Comparison of ENCODE assay signal across 10 cellular contexts in the genomic region with DNA sequence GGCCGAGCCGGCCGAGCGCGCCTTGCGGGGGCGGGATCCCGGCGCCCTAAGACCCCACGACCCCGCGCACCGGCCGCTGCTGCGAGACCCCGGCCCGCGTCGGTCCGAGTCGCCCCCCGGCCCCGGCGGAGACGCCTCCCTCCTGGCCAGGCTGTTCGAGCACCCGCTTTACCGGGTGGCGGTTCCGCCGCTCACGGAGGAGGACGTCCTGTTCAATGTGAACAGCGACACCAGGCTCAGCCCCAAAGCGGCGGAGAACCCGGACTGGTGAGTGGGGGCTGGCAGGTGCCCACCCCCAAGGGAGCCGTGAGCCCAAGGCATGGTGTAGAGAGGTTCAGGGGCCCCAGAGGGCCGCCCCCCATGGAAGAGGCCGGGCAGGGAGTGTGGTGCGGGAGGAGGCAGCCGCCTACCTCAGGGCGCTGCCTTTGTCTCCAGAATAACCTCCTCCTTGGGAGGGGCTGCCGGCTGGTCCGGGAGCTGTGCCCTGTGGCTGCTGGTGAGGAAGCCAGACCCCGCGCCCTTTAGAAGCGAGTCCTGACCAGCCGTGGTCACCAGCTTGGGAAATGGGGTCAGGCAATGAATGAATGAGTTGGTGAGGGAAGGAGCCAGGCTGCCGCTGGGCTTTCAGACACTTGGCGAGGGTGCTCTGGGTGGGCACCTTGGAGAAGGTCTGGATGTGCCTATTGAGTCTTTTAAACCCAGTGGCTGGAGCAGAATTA. TPM values are rescaled to one million over a fixed set of nuclear protein-coding genes. Genes with fewer than 3 reads are reported as not detected.
DNase-seq lines count a peak whose midpoint lies in the region; ATAC-seq and TF ChIP-seq lines count a peak whose summit lies in the region.
"Had no signal": no experiment of that assay in that cellular context is flagged by ENCODE, and none has a peak within 500 bp of the region (broad histone marks: within the 10 kb centered on the region; RNA-seq: fewer than 3 reads in every experiment).

No MANE protein-coding gene starts in this region.

- peak overlapping the region; percentile 64 for H2BK5ac ChIP-seq in IMR-90 (ENCODE audit: low read depth, low read length, poor library complexity, severe bottlenecking)

- peak overlapping the region; percentile 76 for H2AK9ac ChIP-seq in IMR-90 (replicated peaks; ENCODE audit: low read depth, low read length, poor library complexity)

- H3K36me3 ChIP-seq in BE2C, result no peaks in the 10 kb centered on the region
- peaks cover 43% of the 10 kb centered on the region for H3K36me3 ChIP-seq in IMR-90 (ENCODE audit: control insufficient read depth, insufficient read depth, low read length)
- peaks cover 19 to 38% (median 24%) of the 10 kb centered on the region in 3 donors for H3K36me3 ChIP-seq in esophagus squamous epithelium
- peaks cover 10% of the 10 kb centered on the region for H3K36me3 ChIP-seq in neuron (ENCODE audit: insufficient read depth, low read length)

- peak overlapping the region; percentile 67 for H3K23ac ChIP-seq in IMR-90 (ENCODE audit: low read depth, low read length)

- H3K18ac ChIP-seq in IMR-90 (ENCODE audit: low read depth, low read length), result no peak overlapping the region; the same call in 1 of the 2 replicates

- H2BK120ac ChIP-seq in IMR-90 (ENCODE audit: low read depth, low read length), result peak overlapping the region; percentile 39

- H4K20me1 ChIP-seq in IMR-90 (ENCODE audit: insufficient read depth, low read length), result peaks cover 56% of the 10 kb centered on the region

- H4K8ac ChIP-seq in IMR-90 (ENCODE audit: low read depth in 2 of 2, low read length in 2 of 2), result no peak overlapping the region; a peak in 1 of 4 replicates

- no peak for TF ChIP-seq RAD21 in IMR-90 (IDR thresholded peaks at IDR 0.05; ENCODE audit: low read length)

- H4K5ac ChIP-seq in IMR-90 (ENCODE audit: low read depth, low read length), result no peak overlapping the region; the same call in 1 of the 2 replicates

- peak overlapping the region; percentile 33 for H3K56ac ChIP-seq in IMR-90 (ENCODE audit: extremely low read depth, insufficient read depth, low read length)

- in situ Hi-C loops in IMR-90 (cut with MboI; ENCODE audit: low sequenced_read_pairs), result no loop called here

- H2AFZ ChIP-seq in IMR-90 (replicated peaks; ENCODE audit: low read length, poor library complexity), result peak overlapping the region; percentile 85
- peak overlapping the region; percentile 26 for H2AFZ ChIP-seq in neuron (ENCODE audit: low read depth, low read length)

- peak overlapping the region; percentile 92 for H3K9ac ChIP-seq in IMR-90 (ENCODE audit: low read depth, low read length)

- peaks cover 22% of the 10 kb centered on the region for H3K9me1 ChIP-seq in IMR-90 (ENCODE audit: insufficient read depth, low read length)

- intact Hi-C loops in IMR-90 (cut with micrococcal nuclease) (loop anchor here (1.0 kb wide), 2 partner anchors 36 to 129 kb away; no protein-coding TSS in a partner anchor), esophagus squamous epithelium (cut with DNase I) (no loop called here)

- H3K27me3 ChIP-seq in BE2C, result peaks cover 43% of the 10 kb centered on the region
- H3K27me3 ChIP-seq in IMR-90 (ENCODE audit: control insufficient read depth, insufficient read depth, low read length), result no peaks in the 10 kb centered on the region
- H3K27me3 ChIP-seq in esophagus squamous epithelium, result peaks cover 0 to 42% (median 0%) of the 10 kb centered on the region in 4 donors
- peaks cover 26% of the 10 kb centered on the region for H3K27me3 ChIP-seq in neuron (ENCODE audit: insufficient read depth, low read length)

- no peak overlapping the region for H2BK15ac ChIP-seq in IMR-90 (ENCODE audit: low read depth, low read length)

- POLR2A ChIA-PET in IMR-90 (lab: Charles Lee; ENCODE audit: unreplicated experiment), result no interaction called here

- peak overlapping the region; percentile 14; the same call in 1 of the 2 replicates for H3K4me3 ChIP-seq in BE2C (ENCODE audit: low read depth, low read length)
- peak overlapping the region; percentile 78 for H3K4me3 ChIP-seq in IMR-90 (ENCODE audit: insufficient read depth, low read depth, low read length)
- H3K4me3 ChIP-seq in esophagus squamous epithelium, result peak overlapping the region; percentile 55 to 89 (median 65)
- H3K4me3 ChIP-seq in neuron (ENCODE audit: low read length), result peak overlapping the region; percentile 51

- H3K27ac ChIP-seq in IMR-90 (ENCODE audit: insufficient read depth, low read length) (peak overlapping the region; percentile 79), esophagus squamous epithelium (peak overlapping the region; percentile 45 to 95 (median 88))

- H3K79me1 ChIP-seq in IMR-90 (ENCODE audit: low read depth in 1 of 2, low read length in 2 of 2), result peaks cover 21 to 64% of the 10 kb centered on the region in 2 experiments

- ATAC-seq in IMR-90 (ENCODE audit: low read depth) (no peak), HG02759 (IDR thresholded peaks at IDR 0.05; ENCODE audit: unreplicated experiment) (no peak)

- H4K91ac ChIP-seq in IMR-90 (ENCODE audit: insufficient read depth, low read depth, low read length), result peak overlapping the region; percentile 55

- TF ChIP-seq POLR2A in IMR-90 (IDR thresholded peaks at IDR 0.05; ENCODE audit: low read depth, low read length) (no peak; the same call in 1 of the 2 replicates), esophagus squamous epithelium (IDR thresholded peaks at IDR 0.05) (no peak)

- no peaks in the 10 kb centered on the region for H3K4me1 ChIP-seq in BE2C
- H3K4me1 ChIP-seq in IMR-90 (ENCODE audit: control insufficient read depth, insufficient read depth, low read length), result peaks cover 25% of the 10 kb centered on the region
- H3K4me1 ChIP-seq in esophagus squamous epithelium, result peaks cover 35 to 67% (median 40%) of the 10 kb centered on the region in 3 donors
- H3K4me1 ChIP-seq in neuron (ENCODE audit: insufficient read depth, low read length), result peaks cover 13% of the 10 kb centered on the region

- no TSS peak for BruUV-seq in IMR-90 (replicated peaks; lab: Mats Ljungman, UMichigan)

- H2BK20ac ChIP-seq in IMR-90 (ENCODE audit: low read depth, low read length), result no peak overlapping the region

- H3K4ac ChIP-seq in IMR-90 (ENCODE audit: low read depth, low read length), result peak overlapping the region; percentile 56

- peak overlapping the region; percentile 84 for H3K14ac ChIP-seq in IMR-90 (replicated peaks; ENCODE audit: low read depth, low read length)

- dilution Hi-C loops in IMR-90 (cut with HindIII; ENCODE audit: low sequenced_read_pairs, unreplicated experiment), result no loop called here

- H2AK5ac ChIP-seq in IMR-90 (ENCODE audit: low read depth, low read length), result 0 out of 2 replicates have a peak overlapping the region, but pooled peaks have one; percentile 60

- CTCF ChIA-PET in IMR-90 (lab: Yijun Ruan, JAX), result no interaction called here

- 0% methylated on average over 21 of the region's 51 CpGs; no CpG with 5 or more reads in 1 of the 2 experiments for WGBS in IMR-90 (ENCODE audit: extremely low coverage in 2 of 2, insufficient read length in 1 of 2), 2 experiments
- WGBS in esophagus squamous epithelium, 2 donors, result 0 to 25% methylated on average over 2 to 9 of the region's 51 CpGs

- TF ChIP-seq CTCF in BE2C (IDR thresholded peaks at IDR 0.05; ENCODE audit: low read depth, low read length) (no peak), IMR-90 (conservative IDR thresholded peaks at IDR 0.05; ENCODE audit: low read depth, low read length) (no peak), esophagus squamous epithelium (IDR thresholded peaks at IDR 0.05) (no peak)

- H3K9me3 ChIP-seq in BE2C (no peaks in the 10 kb centered on the region), IMR-90 (ENCODE audit: control insufficient read depth, insufficient read depth, low read length) (no peaks in the 10 kb centered on the region), esophagus squamous epithelium (no peaks in the 10 kb centered on the region), neuron (ENCODE audit: low read length) (no peaks in the 10 kb centered on the region)

- peak overlapping the region; percentile 97 for H3K4me2 ChIP-seq in IMR-90 (ENCODE audit: low read depth, low read length)

- DNase-seq in BE2C (no peak), IMR-90 (no peak), esophagus squamous epithelium (lab: John Stamatoyannopoulos, UW) (no peak), OCI-M2 (lab: John Stamatoyannopoulos, UW; ENCODE audit: unreplicated experiment) (no peak), HPDE6-E6E7 (ENCODE audit: extremely low spot score) (no peak)
- DNase-seq in activated naive CD4-positive, alpha-beta T cell (lab: John Stamatoyannopoulos, UW), result no peak
- DNase-seq: cortex of kidney, NCI-H526 treated with DMSO at 0.1 percent for 48 hours had no signal

TF ChIP-seq in IMR-90, 13 proteins besides CTCF, POLR2A, EP300 and RAD21:
- TF ChIP-seq NFE2L2 (IDR thresholded peaks at IDR 0.05; ENCODE audit: low read depth, low read length) (no peak), CEBPB (IDR thresholded peaks at IDR 0.05; ENCODE audit: low read depth, low read length) (no peak), CHD1 (IDR thresholded peaks at IDR 0.05; ENCODE audit: low read depth, low read length) (0 out of 2 replicates have a peak, but pooled peaks have one; percentile 10)

RNA-seq across cellular contexts. Expression of a gene that starts 1.3 kb away (rescaled TPM):
- 9.4 TPM for polyA plus RNA-seq in BE2C (2012; ENCODE audit: insufficient read depth, insufficient read length, low read depth)
- total RNA-seq in IMR-90 (2012; rRNA removed) (7.7 and 8.9 TPM in 2 replicates), esophagus squamous epithelium (10 to 100 TPM in 3 of 4 donors, 1 to 10 TPM in 1; 8.5 to 16.0 (median 13.7) TPM)
- polyA plus RNA-seq in IMR-90 (2012; rRNA removed), result 36.6 and 38.2 TPM in 2 replicates
- 36.5 and 56.4 TPM in 2 replicates for polyA plus RNA-seq in IMR-90 (2012; cell fraction: cytosol; rRNA removed)
- polyA plus RNA-seq in IMR-90 (2012; cell fraction: nucleus; rRNA removed; ENCODE audit: low replicate concordance), result 38.9 and 55.0 TPM in 2 replicates

Comparison
In these comparisons a context has a peak if more than half of its experiments do, and no peak if none do; other contexts are left out.
1. H3K4me3 ChIP-seq: peak in every context shown above with its lines; median percentile 78 in IMR-90; 65 in esophagus squamous epithelium; 51 in neuron; 14 in BE2C.